ENCODE assay signal across 9 cellular contexts in the genomic region with DNA sequence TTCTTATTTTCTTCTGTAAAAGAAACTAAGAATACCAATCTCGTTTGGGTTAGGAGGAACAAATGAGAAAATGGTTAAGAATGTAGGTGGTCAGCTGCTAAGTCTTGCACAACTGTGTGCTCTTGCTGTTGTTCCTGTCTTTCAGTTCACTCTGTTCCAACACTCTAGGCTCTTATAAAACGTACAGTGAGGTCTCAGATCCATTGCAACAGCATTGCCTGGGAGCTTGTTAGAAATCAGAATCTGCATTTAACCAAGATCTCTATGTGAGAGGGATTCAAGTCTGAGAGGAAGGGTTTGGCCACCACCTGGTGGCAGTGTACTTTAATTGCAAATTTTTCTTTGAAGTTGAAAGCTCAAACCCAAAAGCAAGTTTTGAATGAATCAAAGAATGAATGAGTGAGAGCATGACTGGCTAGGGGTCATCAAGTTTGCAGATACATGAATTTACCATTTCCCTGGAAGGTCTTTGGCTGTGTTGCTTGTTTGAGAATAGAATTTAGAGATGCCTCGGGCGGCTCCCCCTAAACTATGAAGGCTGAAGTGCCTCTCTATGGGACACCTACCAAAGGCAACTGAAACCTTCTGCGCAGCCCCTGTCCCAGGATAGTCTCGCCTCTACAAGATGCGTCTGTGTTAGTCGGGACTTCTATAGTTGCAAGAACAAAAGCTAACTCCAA. TPM values are rescaled to one million over a fixed set of nuclear protein-coding genes. Genes with fewer than 3 reads are reported as not detected.
DNase-seq lines count a peak whose midpoint lies in the region; ATAC-seq and TF ChIP-seq lines count a peak whose summit lies in the region.
"Had no signal": no experiment of that assay in that cellular context is flagged by ENCODE, and none has a peak within 500 bp of the region (broad histone marks: within the 10 kb centered on the region; RNA-seq: fewer than 3 reads in every experiment).

No MANE protein-coding gene starts in this region.

- POLR2A ChIA-PET in CD4-positive, alpha-beta memory T cell (lab: Charles Lee; ENCODE audit: partially characterized antibody), result interaction anchor here (1.0 to 1.1 kb wide), 2 partner anchors 53 to 126 kb away, joined by 3 to 9 read pairs; a partner anchor contains a TSS

- no peak overlapping the region for H3K27ac ChIP-seq in CD4-positive, alpha-beta memory T cell (ENCODE audit: low read depth, low read length)
- peak overlapping the region; percentile 43 for H3K27ac ChIP-seq in left ventricle myocardium inferior (replicated peaks)
- H3K27ac ChIP-seq in sigmoid colon, result peak overlapping the region in 3 of 4 donors; percentile 54 to 75 (median 54)
- H3K27ac ChIP-seq: SJSA1 had no signal

- TF ChIP-seq CTCF in left ventricle myocardium inferior (IDR thresholded peaks at IDR 0.05; ENCODE audit: borderline replicate concordance), result peak; percentile 73
- TF ChIP-seq CTCF in sigmoid colon (IDR thresholded peaks at IDR 0.05), result peak in 2 of 4 experiments; percentile 5 to 32

- in situ Hi-C loops in HAP-1 (cut with MboI; ENCODE audit: low sequenced_read_pairs), result loop anchor here (10.0 kb wide), 1 partner anchor 297 kb away; no protein-coding TSS in a partner anchor

- no peak overlapping the region for H3K4me3 ChIP-seq in CD4-positive, alpha-beta memory T cell (ENCODE audit: low read length in 2 of 2)
- H3K4me3 ChIP-seq in HAP-1 (no peak overlapping the region), adipocyte (ENCODE audit: low read length) (peak overlapping the region; percentile 75), left ventricle myocardium inferior (no peak overlapping the region), sigmoid colon (no peak overlapping the region)
- H3K4me3 ChIP-seq: SJSA1 had no signal

- H3K9me3 ChIP-seq in CD4-positive, alpha-beta memory T cell (ENCODE audit: control insufficient read depth in 1 of 2, low read length in 2 of 2), result no peaks in the 10 kb centered on the region
- H3K9me3 ChIP-seq in HAP-1, result no peaks in the 10 kb centered on the region
- no peaks in the 10 kb centered on the region for H3K9me3 ChIP-seq in adipocyte (ENCODE audit: control insufficient read depth, low read length)
- no peaks in the 10 kb centered on the region for H3K9me3 ChIP-seq in left ventricle myocardium inferior (replicated peaks)
- H3K9me3 ChIP-seq in sigmoid colon, result no peaks in the 10 kb centered on the region
- H3K9me3 ChIP-seq: SJSA1 had no signal

- 71% methylated on average over 8 of the region's 8 CpGs for WGBS in sigmoid colon, 2 donors

- no peak for TF ChIP-seq POLR2A in sigmoid colon (IDR thresholded peaks at IDR 0.05)

- H3K27me3 Mint-ChIP-seq in CD4-positive, alpha-beta memory T cell, result peaks cover 15 to 16% of the 10 kb centered on the region in 2 donors

- CTCF ChIA-PET in CD4-positive, alpha-beta memory T cell (lab: Charles Lee; ENCODE audit: partially characterized antibody), result interaction anchor here (0.8 to 3.5 kb wide), 17 partner anchors 11 to 339 kb away, joined by 3 to 17 read pairs (median 4); no protein-coding TSS in a partner anchor

- no peaks in the 10 kb centered on the region for H3K36me3 ChIP-seq in CD4-positive, alpha-beta memory T cell (ENCODE audit: insufficient read depth, low read length)
- H3K36me3 ChIP-seq in HAP-1 (replicated peaks) (no peaks in the 10 kb centered on the region), adipocyte (ENCODE audit: control insufficient read depth, insufficient read depth, low read length, severe bottlenecking) (no peaks in the 10 kb centered on the region), left ventricle myocardium inferior (no peaks in the 10 kb centered on the region), sigmoid colon (no peaks in the 10 kb centered on the region)
- H3K36me3 ChIP-seq: SJSA1 had no signal

- H3K9ac ChIP-seq in adipocyte (ENCODE audit: low read length), result peak overlapping the region; percentile 78

- H3K4me1 Mint-ChIP-seq in CD4-positive, alpha-beta memory T cell, result peaks cover 0 to 4% (median 0%) of the 10 kb centered on the region in 4 donors

- no peaks in the 10 kb centered on the region for H3K27me3 ChIP-seq in CD4-positive, alpha-beta memory T cell (ENCODE audit: insufficient read depth, low read length)
- H3K27me3 ChIP-seq in HAP-1 (ENCODE audit: low read depth), result no peaks in the 10 kb centered on the region
- H3K27me3 ChIP-seq in adipocyte (replicated peaks; ENCODE audit: control insufficient read depth, insufficient read depth, low read length), result peaks cover 9% of the 10 kb centered on the region
- peaks cover 63% of the 10 kb centered on the region for H3K27me3 ChIP-seq in left ventricle myocardium inferior (ENCODE audit: low read depth)
- peaks cover 12 to 43% (median 21%) of the 10 kb centered on the region in 3 donors for H3K27me3 ChIP-seq in sigmoid colon

- no peak for ATAC-seq in HG03432 (IDR thresholded peaks at IDR 0.05; ENCODE audit: unreplicated experiment)

- intact Hi-C loops in CD4-positive, alpha-beta memory T cell (cut with micrococcal nuclease), result loop anchor here (1.0 to 2.0 kb wide), 5 partner anchors 16 to 298 kb away; no protein-coding TSS in a partner anchor
- intact Hi-C loops in left ventricle myocardium inferior (cut with micrococcal nuclease), result no loop called here
- intact Hi-C loops in sigmoid colon (cut with DNase I), result no loop called here

- H3K4me1 ChIP-seq in CD4-positive, alpha-beta memory T cell (ENCODE audit: insufficient read depth, low read length), result no peaks in the 10 kb centered on the region
- no peaks in the 10 kb centered on the region for H3K4me1 ChIP-seq in HAP-1
- H3K4me1 ChIP-seq in adipocyte (ENCODE audit: control insufficient read depth, insufficient read depth, low read length), result peaks cover 31% of the 10 kb centered on the region
- peaks cover 9% of the 10 kb centered on the region for H3K4me1 ChIP-seq in left ventricle myocardium inferior
- H3K4me1 ChIP-seq in sigmoid colon, result peaks cover 0 to 10% (median 0%) of the 10 kb centered on the region in 4 donors

- peak; percentile 29 to 49 (median 35) for DNase-seq in CD4-positive, alpha-beta memory T cell
- DNase-seq in HAP-1 (ENCODE audit: low spot score in 2 of 2) (peak; percentile 57 to 72), OCI-M1 (lab: John Stamatoyannopoulos, UW) (peak; percentile 88), adipocyte (ENCODE audit: low read depth) (peak; percentile 83), left ventricle myocardium inferior (no peak), sigmoid colon (no peak)
- DNase-seq in effector CD4-positive, alpha-beta T cell, result no peak

- no peak overlapping the region for H3K4me3 Mint-ChIP-seq in CD4-positive, alpha-beta memory T cell

- H3K36me3 Mint-ChIP-seq in CD4-positive, alpha-beta memory T cell, result peaks cover 0 to 6% of the 10 kb centered on the region in 2 donors

- TF ChIP-seq EP300 in sigmoid colon (IDR thresholded peaks at IDR 0.05), result peak in 1 of 4 donors; percentile 29

- H3K9me3 Mint-ChIP-seq in CD4-positive, alpha-beta memory T cell, result peaks cover 0 to 7% (median 0%) of the 10 kb centered on the region in 8 donors

- H3K27ac Mint-ChIP-seq in CD4-positive, alpha-beta memory T cell, result no peak overlapping the region

RNA-seq across cellular contexts. Expression of a gene that starts 2.5 kb away (rescaled TPM):
- total RNA-seq in CD4-positive, alpha-beta memory T cell, result under 1 TPM in 1 of 2 experiments, not detected in 1; 0.15 TPM
- polyA plus RNA-seq in CD4-positive, alpha-beta memory T cell, result not detected
- not detected for total RNA-seq in left ventricle myocardium inferior
- 1 to 10 TPM; 2.8 to 5.3 (median 4.3) TPM for total RNA-seq in sigmoid colon
- 1 to 10 TPM; 1.2 to 3.2 (median 1.8) TPM for polyA plus RNA-seq in sigmoid colon
- total RNA-seq: SJSA1 had no signal

RNA-seq across cellular contexts. Expression of a gene that starts 39.0 kb away (rescaled TPM):
- not detected for total RNA-seq in CD4-positive, alpha-beta memory T cell
- polyA plus RNA-seq in CD4-positive, alpha-beta memory T cell, result under 1 TPM; 0.18 TPM
- total RNA-seq in left ventricle myocardium inferior, result not detected
- not detected for total RNA-seq in sigmoid colon
- polyA plus RNA-seq in sigmoid colon, result under 1 TPM in 1 of 3 donors, not detected in 2; 0.04 TPM
- total RNA-seq: SJSA1 had no signal

RNA-seq across cellular contexts. Expression of a gene that starts 46.1 kb away (rescaled TPM):
- total RNA-seq in CD4-positive, alpha-beta memory T cell, result under 1 TPM in 1 of 2 experiments, not detected in 1; 0.44 TPM
- under 1 TPM in 1 of 2 donors, not detected in 1; 0.79 TPM for polyA plus RNA-seq in CD4-positive, alpha-beta memory T cell
- total RNA-seq in left ventricle myocardium inferior, result not detected
- total RNA-seq in sigmoid colon, result not detected
- under 1 TPM in 1 of 3 donors, not detected in 2; 0.52 TPM for polyA plus RNA-seq in sigmoid colon
- total RNA-seq: SJSA1 had no signal

Comparison
In these comparisons a context has a peak if more than half of its experiments do, and no peak if none do; other contexts are left out.
1. DNase-seq: peak in CD4-positive, alpha-beta memory T cell (5 of 5), HAP-1 (2 of 2), OCI-M1 (single experiment) and adipocyte (single experiment); none in left ventricle myocardium inferior (single experiment), sigmoid colon (single experiment) and effector CD4-positive, alpha-beta T cell (single experiment).